In genomic region chr22:38074181-38075104, GRCh38 we compare ENCODE assay signal across 1 cellular context.
TF ChIP-seq lines count a peak whose summit lies in the region.

No MANE protein-coding gene starts in this region.

TF ChIP-seq in HepG2, 621 proteins besides CTCF, POLR2A, EP300 and RAD21:
- no peak for TF ChIP-seq SMARCC2 (IDR thresholded peaks at IDR 0.05)
